Comparison of ENCODE assay signal across 15 cellular contexts in the genomic region with DNA sequence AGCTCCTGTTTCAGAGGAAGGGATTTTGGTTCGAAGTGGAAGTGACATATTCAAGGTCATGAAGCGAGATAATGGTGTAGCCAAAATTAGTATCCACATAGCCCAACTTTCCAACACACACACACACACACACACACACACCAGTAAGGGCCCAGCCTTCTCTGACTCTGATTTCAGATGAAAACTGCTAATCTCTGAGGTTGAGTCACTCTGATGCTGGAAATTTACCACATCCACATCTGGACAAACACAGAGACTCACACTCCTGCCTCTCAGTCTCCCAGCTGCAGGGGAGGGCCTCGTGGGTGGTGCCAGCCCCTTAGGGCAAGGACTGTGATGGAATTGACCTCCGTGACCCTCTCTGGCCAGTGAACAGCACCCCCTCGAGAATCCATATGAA. TPM values are rescaled to one million over a fixed set of nuclear protein-coding genes. Genes with fewer than 3 reads are reported as not detected.
DNase-seq lines count a peak whose midpoint lies in the region; ATAC-seq, FAIRE-seq and TF ChIP-seq lines count a peak whose summit lies in the region.
"Had no signal": no experiment of that assay in that cellular context is flagged by ENCODE, and none has a peak within 500 bp of the region (broad histone marks: within the 10 kb centered on the region; RNA-seq: fewer than 3 reads in every experiment).

No MANE protein-coding gene starts in this region.

- H3K9me3 ChIP-seq in breast epithelium = no peaks in the 10 kb centered on the region
- H3K9me3 ChIP-seq in K562 (replicated peaks; ENCODE audit: control insufficient read depth, insufficient read depth, low read depth, low read length) = no peaks in the 10 kb centered on the region
- H3K9me3 ChIP-seq in right cardiac atrium (ENCODE audit: control insufficient read depth, low read length) = no peaks in the 10 kb centered on the region
- no peaks in the 10 kb centered on the region for H3K9me3 ChIP-seq in aorta (ENCODE audit: control insufficient read depth, low read length)
- H3K9me3 ChIP-seq in OCI-LY7 (ENCODE audit: low read length) = no peaks in the 10 kb centered on the region

- no TSS peak for BruUV-seq in MCF 10A (replicated peaks; lab: Mats Ljungman, UMichigan)
- no TSS peak for BruUV-seq in K562 (replicated peaks; lab: Mats Ljungman, UMichigan)
- no TSS peak for BruUV-seq in OCI-LY7 (replicated peaks; lab: Mats Ljungman, UMichigan)

- H3K79me2 ChIP-seq in K562 (ENCODE audit: control insufficient read depth, insufficient read depth, low read length) (no peaks in the 10 kb centered on the region), OCI-LY7 (ENCODE audit: insufficient read depth, low read depth, low read length) (no peaks in the 10 kb centered on the region)

- in situ Hi-C loops in K562 (cut with MboI) = no loop called here

- no peaks in the 10 kb centered on the region for H3K9me3 Mint-ChIP-seq in MCF 10A (ENCODE audit: unreplicated experiment)
- H3K9me3 Mint-ChIP-seq: type B pancreatic cell had no signal

- H2AFZ ChIP-seq in K562 (ENCODE audit: low read depth, low read length) = no peak overlapping the region
- no peak overlapping the region for H2AFZ ChIP-seq in OCI-LY7 (ENCODE audit: low read length)

- no peaks in the 10 kb centered on the region for H3K9me1 ChIP-seq in K562 (ENCODE audit: control insufficient read depth, insufficient read depth, low read length)

- no peaks in the 10 kb centered on the region for H3K4me1 ChIP-seq in breast epithelium
- peaks cover 0 to 4% of the 10 kb centered on the region in 2 experiments; a peak in 1 of 5 replicates for H3K4me1 ChIP-seq in K562 (replicated peaks in 1 of 2; ENCODE audit: control insufficient read depth in 2 of 2, insufficient read depth in 2 of 2, low read length in 2 of 2)
- H3K4me1 ChIP-seq in right cardiac atrium (ENCODE audit: control insufficient read depth, insufficient read depth, low read length) = peaks cover 4% of the 10 kb centered on the region
- H3K4me1 ChIP-seq in aorta (ENCODE audit: control insufficient read depth in 1 of 2, insufficient read depth in 2 of 2, low read length in 2 of 2) = no peaks in the 10 kb centered on the region
- H3K4me1 ChIP-seq in OCI-LY7 (ENCODE audit: insufficient read depth, low read length, poor library complexity, severe bottlenecking) = no peaks in the 10 kb centered on the region

- H3K4me2 ChIP-seq in K562 (ENCODE audit: insufficient read depth, low read length) = no peak overlapping the region
- no peak overlapping the region for H3K4me2 ChIP-seq in OCI-LY7 (ENCODE audit: low read length)

- H3K36me3 Mint-ChIP-seq in MCF 10A (ENCODE audit: insufficient read depth, unreplicated experiment) = no peaks in the 10 kb centered on the region
- H3K36me3 Mint-ChIP-seq: type B pancreatic cell had no signal

- CTCF ChIA-PET in MCF 10A (lab: Yijun Ruan, JAX) = interaction anchor here (1.1 to 1.4 kb wide), 2 partner anchors 10 to 128 kb away, joined by 3 to 5 read pairs; no protein-coding TSS in a partner anchor
- CTCF ChIA-PET in K562 (lab: Yijun Ruan, JAX; ENCODE audit: low intra/inter-chr PET ratio) = interaction anchor here (1.1 kb wide), 1 partner anchor 10 kb away, joined by 6 read pairs; no protein-coding TSS in a partner anchor
- CTCF ChIA-PET in OCI-LY7 (lab: Charles Lee; ENCODE audit: unreplicated experiment) = no interaction called here

- peak; percentile 65 for FAIRE-seq in K562 (lab: Jason Lieb, UNC)

- DNase-seq in MCF 10A (ENCODE audit: unreplicated experiment) (peak; percentile 74), breast epithelium (ENCODE audit: low spot score in 2 of 2) (no peak), K562 (ENCODE audit: extremely low read depth in 1 of 4, low spot score in 3 of 4) (no peak), right cardiac atrium (peak in 1 of 3 donors; percentile 68), aorta (no peak), NCI-H524 treated with DMSO at 0.1 percent for 48 hours (lab: John Stamatoyannopoulos, UW) (no peak), OCI-LY7 (ENCODE audit: low spot score) (no peak), NCI-H2029 treated with DMSO at 0.1 percent for 48 hours (lab: John Stamatoyannopoulos, UW) (no peak)
- DNase-seq: erythroblast, kidney glomerular epithelial cell, MM.1S had no signal

- no peak for TF ChIP-seq CTCF in MCF 10A (IDR thresholded peaks at IDR 0.05; ENCODE audit: unreplicated experiment)
- no peak for TF ChIP-seq CTCF in breast epithelium (IDR thresholded peaks at IDR 0.05)
- no peak for TF ChIP-seq CTCF in K562 (IDR thresholded peaks at IDR 0.05 in 2 of 3, conservative IDR thresholded peaks at IDR 0.05 in 1 of 3; ENCODE audit: insufficient read depth in 2 of 3, low read depth in 1 of 3, low read length in 3 of 3)
- TF ChIP-seq CTCF in OCI-LY7 (conservative IDR thresholded peaks at IDR 0.05; ENCODE audit: low read length) = no peak

- no peak overlapping the region for H3K27ac Mint-ChIP-seq in MCF 10A (ENCODE audit: low read depth, unreplicated experiment)
- H3K27ac Mint-ChIP-seq: type B pancreatic cell had no signal

- H3K4me3 Mint-ChIP-seq in MCF 10A (ENCODE audit: unreplicated experiment) = no peak overlapping the region
- H3K4me3 Mint-ChIP-seq: type B pancreatic cell had no signal

- H3K9ac ChIP-seq in K562 (ENCODE audit: insufficient read depth in 1 of 2, low read depth in 2 of 2, low read length in 2 of 2) = no peak overlapping the region

- POLR2A ChIA-PET in MCF 10A (lab: Yijun Ruan, JAX) (interaction anchor here (0.6 kb wide), 1 partner anchor 203 kb away, joined by 3 read pairs; no protein-coding TSS in a partner anchor), K562 (lab: Yijun Ruan, JAX) (interaction anchor here (0.9 to 1.1 kb wide), 2 partner anchors 10 to 11 kb away, joined by 3 read pairs; no protein-coding TSS in a partner anchor), OCI-LY7 (lab: Charles Lee) (no interaction called here)

- no peak for TF ChIP-seq RAD21 in K562 (CRISPR knock-in tag; conservative IDR thresholded peaks at IDR 0.05 in 1 of 2, IDR thresholded peaks at IDR 0.05 in 1 of 2)

- H3K36me3 ChIP-seq in breast epithelium = no peaks in the 10 kb centered on the region
- H3K36me3 ChIP-seq in K562 (ENCODE audit: control insufficient read depth, insufficient read depth, low read length) = no peaks in the 10 kb centered on the region
- no peaks in the 10 kb centered on the region for H3K36me3 ChIP-seq in aorta (ENCODE audit: control insufficient read depth in 1 of 2, insufficient read depth in 2 of 2, low read length in 1 of 2)
- no peaks in the 10 kb centered on the region for H3K36me3 ChIP-seq in OCI-LY7 (ENCODE audit: insufficient read depth, low read length)

- no peak for TF ChIP-seq EP300 in K562 (IDR thresholded peaks at IDR 0.05; ENCODE audit: low read length)

- H3K4me3 ChIP-seq in breast epithelium (no peak overlapping the region), K562 (no peak overlapping the region), right cardiac atrium (ENCODE audit: low read length) (no peak overlapping the region), aorta (ENCODE audit: low read length in 2 of 2) (no peak overlapping the region), OCI-LY7 (ENCODE audit: low read depth, low read length, poor library complexity, severe bottlenecking) (no peak overlapping the region)

- WGBS in K562 (ENCODE audit: insufficient coverage, low coverage, missing lambda C conversion rate) = 23% methylated on average over 5 of the region's 5 CpGs
- WGBS in right cardiac atrium = 33% methylated on average over 5 of the region's 5 CpGs
- 24 to 27% methylated on average over 5 of the region's 5 CpGs for WGBS in aorta, 2 donors

- H3K27me3 ChIP-seq in breast epithelium (no peaks in the 10 kb centered on the region), K562 (ENCODE audit: control insufficient read depth in 2 of 2, insufficient read depth in 2 of 2, low read length in 2 of 2) (peaks cover 5 to 28% of the 10 kb centered on the region in 2 experiments; a peak in 4 of 5 replicates), right cardiac atrium (ENCODE audit: control insufficient read depth, insufficient read depth) (no peaks in the 10 kb centered on the region), aorta (ENCODE audit: control insufficient read depth in 1 of 2, insufficient read depth in 2 of 2, low read length in 1 of 2) (no peaks in the 10 kb centered on the region)

- ATAC-seq in K562 (no peak), right cardiac atrium (peak; percentile 61 to 82), aorta (ENCODE audit: low FRiP score) (peak; percentile 30)

- TF ChIP-seq POLR2A in breast epithelium (IDR thresholded peaks at IDR 0.05) (no peak), K562 (conservative IDR thresholded peaks at IDR 0.05) (no peak)

- H4K20me1 ChIP-seq in K562 (replicated peaks; ENCODE audit: control insufficient read depth, insufficient read depth, low read length) (no peaks in the 10 kb centered on the region), OCI-LY7 (ENCODE audit: insufficient read depth, low read length) (no peaks in the 10 kb centered on the region)

- intact Hi-C loops in MCF 10A (cut with micrococcal nuclease) = no loop called here
- intact Hi-C loops in breast epithelium (cut with DNase I; ENCODE audit: low total_unique reads) = no loop called here
- intact Hi-C loops in K562 (cut with micrococcal nuclease) = no loop called here
- intact Hi-C loops in right cardiac atrium (cut with DNase I) = loop anchor here in 1 of 4 donors (10.0 kb wide), 1 partner anchor 50 kb away; no protein-coding TSS in a partner anchor
- intact Hi-C loops in aorta (cut with DNase I) = no loop called here
- intact Hi-C loops in OCI-LY7 (cut with micrococcal nuclease; ENCODE audit: unreplicated experiment) = no loop called here

- H3K27me3 Mint-ChIP-seq in MCF 10A (ENCODE audit: insufficient read depth, unreplicated experiment) = peaks cover 17% of the 10 kb centered on the region
- H3K27me3 Mint-ChIP-seq: type B pancreatic cell had no signal

- peak overlapping the region in 1 of 2 donors; percentile 5 for H3K27ac ChIP-seq in breast epithelium
- no peak overlapping the region for H3K27ac ChIP-seq in K562 (ENCODE audit: extremely low read depth, low read depth, low read length)
- peak overlapping the region; percentile 0 for H3K27ac ChIP-seq in right cardiac atrium (ENCODE audit: low read length)
- no peak overlapping the region for H3K27ac ChIP-seq in aorta (ENCODE audit: low read depth in 1 of 2, low read length in 2 of 2)
- no peak overlapping the region for H3K27ac ChIP-seq in OCI-LY7 (ENCODE audit: low read depth, low read length, poor library complexity, severe bottlenecking)

- no peaks in the 10 kb centered on the region for H3K9me2 ChIP-seq in OCI-LY7 (ENCODE audit: insufficient read depth, low read length)

- peaks cover 6% of the 10 kb centered on the region for H3K4me1 Mint-ChIP-seq in MCF 10A (ENCODE audit: insufficient read depth, unreplicated experiment)

RNA-seq across cellular contexts. Expression of gene SLC35F6, which starts 29.0 kb away (rescaled TPM):
- total RNA-seq in MCF 10A (2022) = 76.9 and 110 TPM in 2 replicates
- total RNA-seq in breast epithelium = 10 to 100 TPM; 32.8 to 57.3 (median 55.1) TPM
- 21.5 and 40.8 TPM in 2 replicates for total RNA-seq in K562 (2011; cell fraction: chromatin; rRNA removed; ENCODE audit: low replicate concordance)
- total RNA-seq in K562 (2011; cell fraction: nucleolus; rRNA removed) = 40.7 and 47.7 TPM in 2 replicates
- 48.1 and 75.0 TPM in 2 replicates for total RNA-seq in K562 (2011; cell fraction: nucleoplasm; rRNA removed)
- total RNA-seq in K562 (2014; rRNA removed) = 22.9 and 31.9 TPM in 2 replicates
- 21.9 and 22.2 TPM in 2 replicates for total RNA-seq in K562 (2014; rRNA removed; fragmentation: Illumina TruSeq; extraction: Trizol)
- total RNA-seq in K562 (2015; rRNA removed; fragmentation: Illumina TruSeq; extraction: Trizol) = 28.1 and 29.4 TPM in 2 replicates
- total RNA-seq in K562 (2021) = 37.4 and 42.8 TPM in 2 replicates
- 11.9 and 16.7 TPM in 2 replicates for polyA plus RNA-seq in K562 (2011; rRNA removed)
- polyA plus RNA-seq in K562 (2011; cell fraction: cytosol; rRNA removed) = 18.3 and 30.0 TPM in 2 replicates
- polyA plus RNA-seq in K562 (2011; cell fraction: nucleus; rRNA removed) = 5.5 and 8.8 TPM in 2 replicates
- polyA plus RNA-seq in K562 (2012) = 17.4 and 33.3 TPM in 2 replicates
- polyA plus RNA-seq in K562 (2014; fragmentation: Illumina TruSeq; extraction: Trizol) = 22.5 and 23.4 TPM in 2 replicates
- polyA plus RNA-seq in K562 (2014; fragmentation: Nextera tagmentation; extraction: Ambion mirVana) = 10 to 100 TPM; 19.3 to 47.3 TPM
- polyA plus RNA-seq in K562 (2014; rRNA removed) = 18.8 and 20.9 TPM in 2 replicates
- 18.6 and 24.3 TPM in 2 replicates for polyA minus RNA-seq in K562 (2011; rRNA and poly(A)+ RNA removed)
- polyA minus RNA-seq in K562 (2011; cell fraction: cytosol; rRNA and poly(A)+ RNA removed) = 23.3 and 30.5 TPM in 2 replicates
- 6.7 and 9.3 TPM in 2 replicates for polyA minus RNA-seq in K562 (2011; cell fraction: nucleus; rRNA and poly(A)+ RNA removed)
- total RNA-seq in right cardiac atrium = 10 to 100 TPM; 22.0 to 34.3 (median 26.5) TPM
- polyA plus RNA-seq in right cardiac atrium = 18.8 TPM
- total RNA-seq in aorta = 10 to 100 TPM; 33.2 to 34.6 TPM
- 1 to 10 TPM; 9.6 to 10.0 TPM for polyA plus RNA-seq in aorta
- 10.4 and 10.6 TPM in 2 replicates for total RNA-seq in OCI-LY7 (2014; rRNA removed; shearing (Covaris generic))
- total RNA-seq in OCI-LY7 (2022) = 12.9 and 15.0 TPM in 2 replicates

RNA-seq across cellular contexts. Expression of gene KCNK3, which starts 42.6 kb away (rescaled TPM):
- not detected in 2 replicates for total RNA-seq in MCF 10A (2022)
- 1 to 10 TPM in 2 of 3 donors, under 1 TPM in 1; 0.59 to 2.3 (median 1.4) TPM for total RNA-seq in breast epithelium
- 0.23 TPM in 1 of 2 replicates, not detected in the other for total RNA-seq in K562 (2011; cell fraction: chromatin; rRNA removed; ENCODE audit: low replicate concordance)
- 0.13 and 0.17 TPM in 2 replicates for total RNA-seq in K562 (2011; cell fraction: nucleolus; rRNA removed)
- total RNA-seq in K562 (2011; cell fraction: nucleoplasm; rRNA removed) = 0.07 TPM in 1 of 2 replicates, not detected in the other
- 0.08 and 0.09 TPM in 2 replicates for total RNA-seq in K562 (2014; rRNA removed)
- total RNA-seq in K562 (2014; rRNA removed; fragmentation: Illumina TruSeq; extraction: Trizol) = not detected in 2 replicates
- 0.04 TPM in 1 of 2 replicates, not detected in the other for total RNA-seq in K562 (2015; rRNA removed; fragmentation: Illumina TruSeq; extraction: Trizol)
- total RNA-seq in K562 (2021) = 0.13 and 0.20 TPM in 2 replicates
- polyA plus RNA-seq in K562 (2011; rRNA removed) = 0.06 TPM in 1 of 2 replicates, not detected in the other
- polyA plus RNA-seq in K562 (2011; cell fraction: cytosol; rRNA removed) = 0.19 TPM in 1 of 2 replicates, not detected in the other
- 0.06 TPM in 1 of 2 replicates, not detected in the other for polyA plus RNA-seq in K562 (2011; cell fraction: nucleus; rRNA removed)
- 0.01 and 0.04 TPM in 2 replicates for polyA plus RNA-seq in K562 (2012)
- not detected in 2 replicates for polyA plus RNA-seq in K562 (2014; fragmentation: Illumina TruSeq; extraction: Trizol)
- polyA plus RNA-seq in K562 (2014; fragmentation: Nextera tagmentation; extraction: Ambion mirVana) = under 1 TPM in 1 of 2 experiments, not detected in 1; 0.01 TPM
- 0.08 TPM in 1 of 2 replicates, not detected in the other for polyA plus RNA-seq in K562 (2014; rRNA removed)
- polyA minus RNA-seq in K562 (2011; rRNA and poly(A)+ RNA removed) = not detected in 2 replicates
- polyA minus RNA-seq in K562 (2011; cell fraction: cytosol; rRNA and poly(A)+ RNA removed) = not detected in 2 replicates
- 0.13 TPM in 1 of 2 replicates, not detected in the other for polyA minus RNA-seq in K562 (2011; cell fraction: nucleus; rRNA and poly(A)+ RNA removed)
- 10 to 100 TPM; 25.6 to 36.6 (median 28.2) TPM for total RNA-seq in right cardiac atrium
- polyA plus RNA-seq in right cardiac atrium = 29.3 TPM
- 10 to 100 TPM in 1 of 2 donors, 1 to 10 TPM in 1; 8.7 to 14.7 TPM for total RNA-seq in aorta
- 1 to 10 TPM in 1 of 2 donors, under 1 TPM in 1; 0.63 to 6.5 TPM for polyA plus RNA-seq in aorta
- total RNA-seq in OCI-LY7 (2014; rRNA removed; shearing (Covaris generic)) = not detected in 2 replicates
- not detected in 2 replicates for total RNA-seq in OCI-LY7 (2022)
- total RNA-seq: activated CD8-positive, alpha-beta memory T cell treated with anti-CD3 and anti-CD28 coated beads for 36 hours; G401; T-helper 2 cell treated with Interferon-gamma antibody and Interleukin-4, amounts not matched to agents 100 ng/mL and 5 ng/mL, for 36 hours had no signal

RNA-seq across cellular contexts. Expression of gene CENPA, which starts 50.8 kb away (rescaled TPM):
- total RNA-seq in MCF 10A (2022) = 19.7 and 35.1 TPM in 2 replicates
- total RNA-seq in breast epithelium = under 1 TPM in 1 of 3 donors, not detected in 2; 0.64 TPM
- total RNA-seq in K562 (2011; cell fraction: chromatin; rRNA removed; ENCODE audit: low replicate concordance) = 31.6 and 48.8 TPM in 2 replicates
- 18.2 and 18.7 TPM in 2 replicates for total RNA-seq in K562 (2011; cell fraction: nucleolus; rRNA removed)
- 30.9 and 35.8 TPM in 2 replicates for total RNA-seq in K562 (2011; cell fraction: nucleoplasm; rRNA removed)
- total RNA-seq in K562 (2014; rRNA removed) = 32.1 and 40.9 TPM in 2 replicates
- 48.8 and 49.6 TPM in 2 replicates for total RNA-seq in K562 (2014; rRNA removed; fragmentation: Illumina TruSeq; extraction: Trizol)
- 40.8 and 44.7 TPM in 2 replicates for total RNA-seq in K562 (2015; rRNA removed; fragmentation: Illumina TruSeq; extraction: Trizol)
- total RNA-seq in K562 (2021) = 45.6 and 51.7 TPM in 2 replicates
- polyA plus RNA-seq in K562 (2011; rRNA removed) = 54.2 and 61.7 TPM in 2 replicates
- 43.0 and 48.2 TPM in 2 replicates for polyA plus RNA-seq in K562 (2011; cell fraction: cytosol; rRNA removed)
- 35.5 and 42.4 TPM in 2 replicates for polyA plus RNA-seq in K562 (2011; cell fraction: nucleus; rRNA removed)
- 30.2 and 32.1 TPM in 2 replicates for polyA plus RNA-seq in K562 (2012)
- polyA plus RNA-seq in K562 (2014; fragmentation: Illumina TruSeq; extraction: Trizol) = 53.4 and 60.1 TPM in 2 replicates
- 10 to 100 TPM; 11.3 to 13.4 TPM for polyA plus RNA-seq in K562 (2014; fragmentation: Nextera tagmentation; extraction: Ambion mirVana)
- polyA plus RNA-seq in K562 (2014; rRNA removed) = 43.6 and 46.2 TPM in 2 replicates
- 25.6 and 28.3 TPM in 2 replicates for polyA minus RNA-seq in K562 (2011; rRNA and poly(A)+ RNA removed)
- polyA minus RNA-seq in K562 (2011; cell fraction: cytosol; rRNA and poly(A)+ RNA removed) = 17.7 and 17.8 TPM in 2 replicates
- 9.8 and 11.0 TPM in 2 replicates for polyA minus RNA-seq in K562 (2011; cell fraction: nucleus; rRNA and poly(A)+ RNA removed)
- under 1 TPM in 2 of 4 donors, not detected in 2; 0.71 to 0.91 TPM for total RNA-seq in right cardiac atrium
- 0.18 TPM for polyA plus RNA-seq in right cardiac atrium
- 1 to 10 TPM in 1 of 2 donors, under 1 TPM in 1; 0.23 to 1.2 TPM for total RNA-seq in aorta
- polyA plus RNA-seq in aorta = not detected
- total RNA-seq in OCI-LY7 (2014; rRNA removed; shearing (Covaris generic)) = 27.8 and 48.2 TPM in 2 replicates
- 63.6 and 67.9 TPM in 2 replicates for total RNA-seq in OCI-LY7 (2022)
